In genomic region chr12:12533238-12533829, GRCh38 we compare ENCODE assay signal across 10 cellular contexts. TPM values are rescaled to one million over a fixed set of nuclear protein-coding genes. Genes with fewer than 3 reads are reported as not detected.
DNase-seq lines count a peak whose midpoint lies in the region; ATAC-seq and TF ChIP-seq lines count a peak whose summit lies in the region.
"Had no signal": no experiment of that assay in that cellular context is flagged by ENCODE, and none has a peak within 500 bp of the region (broad histone marks: within the 10 kb centered on the region; RNA-seq: fewer than 3 reads in every experiment).

No MANE protein-coding gene starts in this region.

- no peaks in the 10 kb centered on the region for H3F3A ChIP-seq in GM23338 (replicated peaks; ENCODE audit: low read depth)

- H4K20me1 ChIP-seq in GM23338 (replicated peaks; ENCODE audit: insufficient read depth), result no peaks in the 10 kb centered on the region; the same call in none of the 2 replicates

- peaks cover 3% of the 10 kb centered on the region; the same call in 1 of the 3 replicates for H3K36me3 Mint-ChIP-seq in GM23338 (ENCODE audit: low read depth)

- H3K27me3 Mint-ChIP-seq in GM23338 (ENCODE audit: insufficient read depth, low read depth, poor library complexity), result peaks cover 3% of the 10 kb centered on the region

- H3K4me2 ChIP-seq in GM23338 (no peak overlapping the region), parathyroid adenoma (ENCODE audit: low read length) (no peak overlapping the region)

- TF ChIP-seq POLR2A in Peyer's patch (IDR thresholded peaks at IDR 0.05), result no peak

- no peaks in the 10 kb centered on the region for H3K36me3 ChIP-seq in GM23338 (ENCODE audit: insufficient read depth)
- no peaks in the 10 kb centered on the region for H3K36me3 ChIP-seq in Peyer's patch
- H3K36me3 ChIP-seq in parathyroid adenoma (ENCODE audit: control insufficient read depth, insufficient read depth, low read length), result no peaks in the 10 kb centered on the region

- H3K9me3 ChIP-seq in Peyer's patch (no peaks in the 10 kb centered on the region), parathyroid adenoma (ENCODE audit: control insufficient read depth, low read length) (no peaks in the 10 kb centered on the region)

- H2AFZ ChIP-seq in GM23338 (no peak overlapping the region), parathyroid adenoma (peak overlapping the region; percentile 45)

- no peak for TF ChIP-seq CTCF in GM23338 (conservative IDR thresholded peaks at IDR 0.05; ENCODE audit: low read depth in 2 of 2)
- TF ChIP-seq CTCF in Peyer's patch (IDR thresholded peaks at IDR 0.05), result no peak
- no peak for TF ChIP-seq CTCF in parathyroid adenoma (IDR thresholded peaks at IDR 0.05)

- no peaks in the 10 kb centered on the region for H3K9me2 ChIP-seq in GM23338 (ENCODE audit: insufficient read depth)

- H3K4me3 Mint-ChIP-seq in GM23338, result no peak overlapping the region

- H3K27me3 ChIP-seq in GM23338 (ENCODE audit: insufficient read depth) (no peaks in the 10 kb centered on the region), Peyer's patch (no peaks in the 10 kb centered on the region), parathyroid adenoma (ENCODE audit: control insufficient read depth, insufficient read depth, low read length) (no peaks in the 10 kb centered on the region)

- ATAC-seq in GM23338, result peak; percentile 51
- no peak for ATAC-seq in HG03097 (IDR thresholded peaks at IDR 0.05; ENCODE audit: low FRiP score, unreplicated experiment)
- no peak for ATAC-seq in GM19328 (IDR thresholded peaks at IDR 0.05; ENCODE audit: unreplicated experiment)
- ATAC-seq in HG02588 (IDR thresholded peaks at IDR 0.05; ENCODE audit: unreplicated experiment), result no peak
- no peak for ATAC-seq in GM19324 (IDR thresholded peaks at IDR 0.05; ENCODE audit: low FRiP score, unreplicated experiment)

- no peak overlapping the region for H3K9ac ChIP-seq in parathyroid adenoma

- H3K79me2 ChIP-seq in GM23338 (replicated peaks; ENCODE audit: insufficient read depth), result peaks cover 68% of the 10 kb centered on the region
- no peaks in the 10 kb centered on the region for H3K79me2 ChIP-seq in parathyroid adenoma

- peak overlapping the region; percentile 54; the same call in 1 of the 2 replicates for H3K27ac Mint-ChIP-seq in GM23338

- H3K4me3 ChIP-seq in GM23338, result no peak overlapping the region
- H3K4me3 ChIP-seq in Peyer's patch, result no peak overlapping the region
- H3K4me3 ChIP-seq in parathyroid adenoma (ENCODE audit: low read depth, low read length), result no peak overlapping the region

- peaks cover 34% of the 10 kb centered on the region for H3K4me1 Mint-ChIP-seq in GM23338

- H3K9me3 Mint-ChIP-seq in GM23338, result no peaks in the 10 kb centered on the region

- H3K27ac ChIP-seq in GM23338 (ENCODE audit: low read depth) (peak overlapping the region; percentile 22; the same call in 1 of the 2 replicates), Peyer's patch (peak overlapping the region in 3 of 4 donors; percentile 17 to 75 (median 73)), epithelial cell of prostate (peak overlapping the region; percentile 40), parathyroid adenoma (peak overlapping the region; percentile 9)

- H3K4me1 ChIP-seq in GM23338 (ENCODE audit: insufficient read depth) (peaks cover 15% of the 10 kb centered on the region), Peyer's patch (peaks cover 0 to 32% (median 1%) of the 10 kb centered on the region in 4 donors), parathyroid adenoma (peaks cover 6% of the 10 kb centered on the region)

- DNase-seq in GM23338 (ENCODE audit: low spot score) (peak; percentile 24), Peyer's patch (peak in 1 of 3 donors; percentile 61), epithelial cell of prostate (ENCODE audit: low read depth, low spot score) (no peak)
- DNase-seq: activated CD4-positive, alpha-beta T cell treated with anti-CD3 and anti-CD28 coated beads for 48 hours; NCI-H2029 had no signal

TF ChIP-seq in GM23338, 12 proteins besides CTCF, POLR2A, EP300 and RAD21 (continues in another document):
- TF ChIP-seq NANOG (IDR thresholded peaks at IDR 0.05; ENCODE audit: borderline replicate concordance), result no peak
- TF ChIP-seq ETS1 (IDR thresholded peaks at IDR 0.05), result no peak
- TF ChIP-seq POLR2AphosphoS5 (IDR thresholded peaks at IDR 0.05; ENCODE audit: low read depth), result no peak
- TF ChIP-seq ZNF331 (CRISPR knock-in tag; IDR thresholded peaks at IDR 0.05; ENCODE audit: low read depth), result no peak
- TF ChIP-seq CREB1 (CRISPR knock-in tag; IDR thresholded peaks at IDR 0.05; ENCODE audit: low read depth), result no peak
- TF ChIP-seq EZH2phosphoT487 (IDR thresholded peaks at IDR 0.05; ENCODE audit: unreplicated experiment), result no peak
- no peak for TF ChIP-seq REST (IDR thresholded peaks at IDR 0.05; ENCODE audit: unreplicated experiment)

RNA-seq across cellular contexts. Expression of gene DUSP16, which starts 29.3 kb away (rescaled TPM):
- 52.8 and 59.4 TPM in 2 replicates for total RNA-seq in GM23338 (2014; rRNA removed; shearing (Covaris generic))
- polyA plus RNA-seq in GM23338 (2016; fragmentation: Nextera tagmentation; extraction: Ambion mirVana), result 11.7 and 12.5 TPM in 2 replicates
- total RNA-seq in Peyer's patch, result 10 to 100 TPM; 20.6 to 52.6 (median 45.7) TPM

Comparison
In these comparisons a context has a peak if more than half of its experiments do, and no peak if none do; other contexts are left out.
1. H3K27ac ChIP-seq: peak in every context shown above with its lines; median percentile 73 in Peyer's patch; 40 in epithelial cell of prostate; 22 in GM23338; 9 in parathyroid adenoma.